In the genomic region with DNA sequence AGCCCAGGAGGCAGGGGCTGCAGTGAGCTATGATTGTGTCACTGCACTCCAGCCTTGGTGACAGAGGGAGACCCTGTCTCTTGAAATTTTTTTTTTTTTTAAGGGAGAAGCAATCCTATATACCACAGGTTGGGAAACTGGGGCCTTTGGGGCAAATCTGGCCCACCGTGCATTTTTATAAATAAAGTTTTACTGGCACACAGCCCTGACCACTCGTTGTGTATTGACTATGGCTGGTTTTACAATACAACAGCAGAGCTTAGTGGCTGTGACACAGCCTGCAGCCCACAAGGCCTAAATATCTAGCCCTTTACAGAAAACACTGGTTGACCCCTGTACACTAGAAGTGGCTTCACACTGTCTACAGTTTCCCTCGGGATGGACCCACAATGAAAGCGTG, we compare ENCODE assay signal across 14 cellular contexts. TPM values are rescaled to one million over a fixed set of nuclear protein-coding genes. Genes with fewer than 3 reads are reported as not detected.
DNase-seq lines count a peak whose midpoint lies in the region; ATAC-seq lines count a peak whose summit lies in the region.
"Had no signal": no experiment of that assay in that cellular context is flagged by ENCODE, and none has a peak within 500 bp of the region (broad histone marks: within the 10 kb centered on the region; RNA-seq: fewer than 3 reads in every experiment).

No MANE protein-coding gene starts in this region.

- H4K20me1 ChIP-seq in BLaER1: peaks cover 81% of the 10 kb centered on the region

- H2AK5ac ChIP-seq in mesenchymal stem cell (ENCODE audit: low read length, severe bottlenecking): no peak overlapping the region

- no peak overlapping the region for H2AFZ ChIP-seq in mesenchymal stem cell (ENCODE audit: low read depth, low read length)

- no peaks in the 10 kb centered on the region for H3K9me3 ChIP-seq in BLaER1
- H3K9me3 ChIP-seq in CD4-positive, CD25-positive, alpha-beta regulatory T cell (ENCODE audit: control insufficient read depth in 2 of 2, low read length in 2 of 2): no peaks in the 10 kb centered on the region
- H3K9me3 ChIP-seq in mesenchymal stem cell (ENCODE audit: control insufficient read depth, low read length): no peaks in the 10 kb centered on the region
- H3K9me3 ChIP-seq: heart left ventricle, right atrium auricular region, transverse colon had no signal

- peak overlapping the region; percentile 90 for H3K4me2 ChIP-seq in BLaER1
- H3K4me2 ChIP-seq in mesenchymal stem cell (ENCODE audit: low read length, poor library complexity, severe bottlenecking): no peak overlapping the region

- peak overlapping the region in 2 of 4 donors; percentile 2 to 23 for H3K4me3 Mint-ChIP-seq in CD4-positive, CD25-positive, alpha-beta regulatory T cell
- H3K4me3 Mint-ChIP-seq in activated T-helper 1 cell treated with anti-CD3 and anti-CD28 coated beads, Interleukin-12 subunit alpha, Interleukin-12 subunit beta, Interleukin-2, Interleukin-4 antibody, amounts not matched to agents 30 ng/mL and 10 ng/mL and 1 ng/mL, durations not matched to agents 14 hours and 24 hours and 36 hours: no peak overlapping the region

- no peak overlapping the region for H3K4me3 ChIP-seq in BLaER1
- no peak overlapping the region for H3K4me3 ChIP-seq in CD4-positive, CD25-positive, alpha-beta regulatory T cell (ENCODE audit: low read depth, low read length)
- H3K4me3 ChIP-seq in mesenchymal stem cell (ENCODE audit: insufficient read depth in 1 of 2, low read depth in 1 of 2, low read length in 2 of 2): no peak overlapping the region
- H3K4me3 ChIP-seq: heart left ventricle, right atrium auricular region, transverse colon had no signal

- no peak for ATAC-seq in CD4-positive, CD25-positive, alpha-beta regulatory T cell (ENCODE audit: low read depth in 2 of 2)
- ATAC-seq: heart left ventricle, left ventricle myocardium superior had no signal

- no peak overlapping the region for H2BK12ac ChIP-seq in mesenchymal stem cell (ENCODE audit: low read length in 2 of 2)

- H3K27ac ChIP-seq in BLaER1 (no peak overlapping the region), mesenchymal stem cell (ENCODE audit: low read length, poor library complexity, severe bottlenecking) (no peak overlapping the region)
- no peak overlapping the region for H3K27ac ChIP-seq in CD4-positive, CD25-positive, alpha-beta regulatory T cell (ENCODE audit: insufficient read depth, low read length, poor library complexity, severe bottlenecking)
- H3K27ac ChIP-seq: heart left ventricle, right atrium auricular region had no signal

- H3K18ac ChIP-seq in mesenchymal stem cell (ENCODE audit: low read depth in 1 of 2, low read length in 2 of 2): no peak overlapping the region

- H3K36me3 ChIP-seq in BLaER1: peaks cover 49% of the 10 kb centered on the region
- peaks cover 40% of the 10 kb centered on the region for H3K36me3 ChIP-seq in CD4-positive, CD25-positive, alpha-beta regulatory T cell (ENCODE audit: control insufficient read depth, insufficient read depth, low read length)
- H3K36me3 ChIP-seq in mesenchymal stem cell (ENCODE audit: control insufficient read depth in 1 of 2, insufficient read depth in 2 of 2, low read depth in 1 of 2, low read length in 2 of 2): peaks cover 0 to 31% of the 10 kb centered on the region in 2 experiments
- H3K36me3 ChIP-seq: transverse colon had no signal

- H4K91ac ChIP-seq in mesenchymal stem cell (ENCODE audit: low read length): no peak overlapping the region

- peak overlapping the region; percentile 70 for H2BK15ac ChIP-seq in mesenchymal stem cell (ENCODE audit: low read depth, poor library complexity, severe bottlenecking)

- H2BK120ac ChIP-seq in mesenchymal stem cell (ENCODE audit: low read depth, low read length): no peak overlapping the region

- peaks cover 59% of the 10 kb centered on the region for H3K4me1 ChIP-seq in BLaER1
- peaks cover 14% of the 10 kb centered on the region for H3K4me1 ChIP-seq in CD4-positive, CD25-positive, alpha-beta regulatory T cell (ENCODE audit: control insufficient read depth, insufficient read depth, low read length, poor library complexity, severe bottlenecking)
- H3K4me1 ChIP-seq in mesenchymal stem cell (ENCODE audit: control insufficient read depth, insufficient read depth, low read depth, low read length): peaks cover 39% of the 10 kb centered on the region
- H3K4me1 ChIP-seq: right atrium auricular region had no signal

- H2BK5ac ChIP-seq in mesenchymal stem cell (ENCODE audit: low read depth, low read length, poor library complexity, severe bottlenecking): no peak overlapping the region

- no peaks in the 10 kb centered on the region for H3K9me3 Mint-ChIP-seq in CD4-positive, CD25-positive, alpha-beta regulatory T cell
- H3K9me3 Mint-ChIP-seq in activated T-helper 1 cell treated with anti-CD3 and anti-CD28 coated beads, Interleukin-12 subunit alpha, Interleukin-12 subunit beta, Interleukin-2, Interleukin-4 antibody, amounts not matched to agents 30 ng/mL and 10 ng/mL and 1 ng/mL, durations not matched to agents 14 hours and 24 hours and 36 hours: no peaks in the 10 kb centered on the region

- DNase-seq in CD4-positive, CD25-positive, alpha-beta regulatory T cell: no peak
- DNase-seq in activated T-helper 1 cell treated with anti-CD3 and anti-CD28 coated beads, Interleukin-12 subunit alpha, Interleukin-12 subunit beta, Interleukin-2, Interleukin-4 antibody, amounts not matched to agents 30 ng/mL and 10 ng/mL and 1 ng/mL, durations not matched to agents 14 hours and 24 hours and 36 hours (ENCODE audit: low spot score): no peak
- DNase-seq in mesenchymal stem cell: no peak
- DNase-seq in islet precursor cell: no peak
- no peak for DNase-seq in DMS 273 (lab: John Stamatoyannopoulos, UW; ENCODE audit: unreplicated experiment)
- no peak for DNase-seq in NCI-H524 treated with DMSO at 0.1 percent for 48 hours (lab: John Stamatoyannopoulos, UW)
- DNase-seq: heart left ventricle; left ventricle myocardium superior; NCI-H2107; RPMI8226; stimulated activated CD4-positive, alpha-beta T cell treated with anti-CD3 and anti-CD28 coated beads, Interleukin-15, amount 100 ng/mL, for 24 hours; transverse colon had no signal

- peaks cover 25% of the 10 kb centered on the region for H3K36me3 Mint-ChIP-seq in CD4-positive, CD25-positive, alpha-beta regulatory T cell
- peaks cover 52% of the 10 kb centered on the region for H3K36me3 Mint-ChIP-seq in activated T-helper 1 cell treated with anti-CD3 and anti-CD28 coated beads, Interleukin-12 subunit alpha, Interleukin-12 subunit beta, Interleukin-2, Interleukin-4 antibody, amounts not matched to agents 30 ng/mL and 10 ng/mL and 1 ng/mL, durations not matched to agents 14 hours and 24 hours and 36 hours (ENCODE audit: low read depth)

- no peaks in the 10 kb centered on the region for H3K79me1 ChIP-seq in mesenchymal stem cell (replicated peaks; ENCODE audit: low read length, poor library complexity, severe bottlenecking)

- H3K23ac ChIP-seq in mesenchymal stem cell (ENCODE audit: low read length in 2 of 2): no peak overlapping the region

- intact Hi-C loops in activated T-helper 1 cell treated with anti-CD3 and anti-CD28 coated beads, Interleukin-12 subunit alpha, Interleukin-12 subunit beta, Interleukin-2, Interleukin-4 antibody, amounts not matched to agents 30 ng/mL and 10 ng/mL and 1 ng/mL, durations not matched to agents 14 hours and 24 hours and 36 hours (cut with micrococcal nuclease): no loop called here

- H3K27me3 ChIP-seq in BLaER1 (no peaks in the 10 kb centered on the region), mesenchymal stem cell (ENCODE audit: control insufficient read depth in 1 of 2, insufficient read depth in 1 of 2, low read length in 2 of 2) (no peaks in the 10 kb centered on the region)
- H3K27me3 ChIP-seq in CD4-positive, CD25-positive, alpha-beta regulatory T cell (ENCODE audit: control insufficient read depth, insufficient read depth, low read length): no peaks in the 10 kb centered on the region
- H3K27me3 ChIP-seq: heart left ventricle, right atrium auricular region, transverse colon had no signal

- H3K9ac ChIP-seq in BLaER1: no peak overlapping the region
- no peak overlapping the region for H3K9ac ChIP-seq in mesenchymal stem cell (ENCODE audit: low read length)

- WGBS in mesenchymal stem cell: 97% methylated on average over 4 of the region's 4 CpGs

- no peak overlapping the region for H3K14ac ChIP-seq in mesenchymal stem cell (ENCODE audit: low read length in 2 of 2)

- H3K27ac Mint-ChIP-seq in CD4-positive, CD25-positive, alpha-beta regulatory T cell: peak overlapping the region in 2 of 3 donors; percentile 79 to 80
- H3K27ac Mint-ChIP-seq in activated T-helper 1 cell treated with anti-CD3 and anti-CD28 coated beads, Interleukin-12 subunit alpha, Interleukin-12 subunit beta, Interleukin-2, Interleukin-4 antibody, amounts not matched to agents 30 ng/mL and 10 ng/mL and 1 ng/mL, durations not matched to agents 14 hours and 24 hours and 36 hours: peak overlapping the region; percentile 88

- H3K4me1 Mint-ChIP-seq in CD4-positive, CD25-positive, alpha-beta regulatory T cell: peaks cover 12 to 48% (median 20%) of the 10 kb centered on the region in 4 donors
- peaks cover 47% of the 10 kb centered on the region for H3K4me1 Mint-ChIP-seq in activated T-helper 1 cell treated with anti-CD3 and anti-CD28 coated beads, Interleukin-12 subunit alpha, Interleukin-12 subunit beta, Interleukin-2, Interleukin-4 antibody, amounts not matched to agents 30 ng/mL and 10 ng/mL and 1 ng/mL, durations not matched to agents 14 hours and 24 hours and 36 hours (ENCODE audit: low read depth)

- H4K8ac ChIP-seq in mesenchymal stem cell (ENCODE audit: low read length): no peak overlapping the region

- H3K4ac ChIP-seq in mesenchymal stem cell (ENCODE audit: low read depth in 1 of 2, low read length in 2 of 2): no peak overlapping the region

- no peaks in the 10 kb centered on the region for H3K27me3 Mint-ChIP-seq in CD4-positive, CD25-positive, alpha-beta regulatory T cell
- no peaks in the 10 kb centered on the region for H3K27me3 Mint-ChIP-seq in activated T-helper 1 cell treated with anti-CD3 and anti-CD28 coated beads, Interleukin-12 subunit alpha, Interleukin-12 subunit beta, Interleukin-2, Interleukin-4 antibody, amounts not matched to agents 30 ng/mL and 10 ng/mL and 1 ng/mL, durations not matched to agents 14 hours and 24 hours and 36 hours (ENCODE audit: insufficient read depth)

RNA-seq across cellular contexts. Expression of a gene that starts 58.0 kb away (rescaled TPM):
- total RNA-seq in CD4-positive, CD25-positive, alpha-beta regulatory T cell: 129 TPM
- 10 to 100 TPM; 19.2 to 38.3 (median 24.7) TPM for polyA plus RNA-seq in CD4-positive, CD25-positive, alpha-beta regulatory T cell
- 49.4 and 54.9 TPM in 2 replicates for total RNA-seq in activated T-helper 1 cell treated with anti-CD3 and anti-CD28 coated beads, Interleukin-12 subunit alpha, Interleukin-12 subunit beta, Interleukin-2, Interleukin-4 antibody, amounts not matched to agents 30 ng/mL and 10 ng/mL and 1 ng/mL, durations not matched to agents 14 hours and 24 hours and 36 hours
- polyA plus RNA-seq in mesenchymal stem cell (2013, experiment 1 of 2): 20.4 TPM
- 18.6 TPM for polyA plus RNA-seq in mesenchymal stem cell (2013, experiment 2 of 2)
